15 cellular contexts compared by ENCODE assay signal in the genomic region with DNA sequence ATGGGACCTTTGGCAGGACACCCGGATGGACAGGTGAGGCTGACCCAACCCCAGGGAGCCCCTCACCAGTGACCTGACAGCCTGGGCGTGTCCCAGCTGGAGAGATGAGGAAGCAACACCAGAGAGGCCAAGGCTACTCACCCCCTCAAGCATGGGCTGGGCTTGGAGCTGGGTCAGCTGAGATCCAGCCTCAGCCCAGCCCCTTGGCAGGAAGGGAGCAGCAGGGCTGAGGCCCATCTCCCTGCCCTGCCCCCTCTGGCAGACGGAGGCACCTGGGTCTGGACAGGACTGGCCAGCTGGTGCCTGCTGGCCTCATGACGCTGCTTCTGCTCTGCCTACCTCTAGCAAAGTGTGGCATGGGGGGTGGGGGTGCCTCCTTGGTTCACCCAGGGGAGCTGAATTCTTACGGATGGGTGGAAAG. TPM values are rescaled to one million over a fixed set of nuclear protein-coding genes. Genes with fewer than 3 reads are reported as not detected.
DNase-seq lines count a peak whose midpoint lies in the region; ATAC-seq and TF ChIP-seq lines count a peak whose summit lies in the region.
"Had no signal": no experiment of that assay in that cellular context is flagged by ENCODE, and none has a peak within 500 bp of the region (broad histone marks: within the 10 kb centered on the region; RNA-seq: fewer than 3 reads in every experiment).

No MANE protein-coding gene starts in this region.

- ATAC-seq in GM21619 (IDR thresholded peaks at IDR 0.05; ENCODE audit: unreplicated experiment): no peak
- no peak for ATAC-seq in HG03457 (IDR thresholded peaks at IDR 0.05; ENCODE audit: unreplicated experiment)
- no peak for ATAC-seq in activated T-cell treated with anti-CD3 and anti-CD28 coated beads, Interleukin-2, amount 50 U/mL, for 72 hours (replicated peaks in 1 of 2)
- ATAC-seq: activated T-cell treated with anti-CD3 and anti-CD28 coated beads, Interleukin-2, amount 50 U/mL, for 4 hours; K562 had no signal

- H3K27me3 Mint-ChIP-seq in endodermal cell (ENCODE audit: insufficient read depth): no peaks in the 10 kb centered on the region
- no peaks in the 10 kb centered on the region for H3K27me3 Mint-ChIP-seq in activated T-cell treated with anti-CD3 and anti-CD28 coated beads, Interleukin-2, amount 50 U/mL, for 72 hours (ENCODE audit: low read depth)

- peak; percentile 36 for TF ChIP-seq CTCF in endodermal cell (conservative IDR thresholded peaks at IDR 0.05)
- no peak for TF ChIP-seq CTCF in tibial artery (IDR thresholded peaks at IDR 0.05)

- no peaks in the 10 kb centered on the region for H3K4me1 ChIP-seq in endodermal cell (ENCODE audit: control insufficient read depth, insufficient read depth, low read length)
- H3K4me1 ChIP-seq in tibial artery: peaks cover 0 to 28% (median 6%) of the 10 kb centered on the region in 4 donors

- no peaks in the 10 kb centered on the region for H3K9me3 ChIP-seq in endodermal cell (ENCODE audit: control insufficient read depth, low read length)
- no peaks in the 10 kb centered on the region for H3K9me3 ChIP-seq in tibial artery

- H3K9me3 Mint-ChIP-seq in endodermal cell: no peaks in the 10 kb centered on the region
- no peaks in the 10 kb centered on the region for H3K9me3 Mint-ChIP-seq in activated T-cell treated with anti-CD3 and anti-CD28 coated beads, Interleukin-2, amount 50 U/mL, for 72 hours
- H3K9me3 Mint-ChIP-seq: activated T-cell treated with anti-CD3 and anti-CD28 coated beads, Interleukin-2, amount 50 U/mL, for 4 hours had no signal

- peak overlapping the region; percentile 70 for H3K27ac Mint-ChIP-seq in endodermal cell
- H3K27ac Mint-ChIP-seq in activated T-cell treated with anti-CD3 and anti-CD28 coated beads, Interleukin-2, amount 50 U/mL, for 72 hours: no peak overlapping the region

- intact Hi-C loops in tibial artery (cut with DNase I; ENCODE audit: low total_unique reads): no loop called here

- peak overlapping the region; percentile 10 for H3K27ac ChIP-seq in endodermal cell (ENCODE audit: low read depth, low read length)
- no peak overlapping the region for H3K27ac ChIP-seq in tibial artery
- H3K27ac ChIP-seq: PC-9, VCaP had no signal

- H3K4me3 ChIP-seq in endodermal cell (ENCODE audit: low read length) (no peak overlapping the region), tibial artery (no peak overlapping the region)
- H3K4me3 ChIP-seq: K562, lung, PC-9 had no signal

- H3K36me3 ChIP-seq in endodermal cell (ENCODE audit: control insufficient read depth, insufficient read depth, low read length) (peaks cover 56% of the 10 kb centered on the region), tibial artery (peaks cover under 1 to 31% (median 8%) of the 10 kb centered on the region in 3 donors)

- H3K4me1 Mint-ChIP-seq in endodermal cell: peaks cover 6% of the 10 kb centered on the region
- peaks cover 9% of the 10 kb centered on the region for H3K4me1 Mint-ChIP-seq in activated T-cell treated with anti-CD3 and anti-CD28 coated beads, Interleukin-2, amount 50 U/mL, for 72 hours (ENCODE audit: low read depth)

- no peak overlapping the region for H3K4me3 Mint-ChIP-seq in endodermal cell
- no peak overlapping the region for H3K4me3 Mint-ChIP-seq in activated T-cell treated with anti-CD3 and anti-CD28 coated beads, Interleukin-2, amount 50 U/mL, for 72 hours
- H3K4me3 Mint-ChIP-seq: activated T-cell treated with anti-CD3 and anti-CD28 coated beads, Interleukin-2, amount 50 U/mL, for 4 hours had no signal

- DNase-seq in activated effector memory CD4-positive, alpha-beta T cell treated with anti-CD3 and anti-CD28 coated beads, Interleukin-2, amount 50 U/mL, for 16 hours: peak; percentile 45
- no peak for DNase-seq in activated effector memory CD4-positive, alpha-beta T cell treated with Interleukin-2 at 50 U/mL for 16 hours
- DNase-seq in endodermal cell (peak; percentile 55), midbrain (lab: John Stamatoyannopoulos, UW) (peak; percentile 37), tibial artery (peak; percentile 46 to 71)
- DNase-seq in activated T-cell treated with anti-CD3 and anti-CD28 coated beads, Interleukin-2, amount 50 U/mL, for 72 hours: no peak
- DNase-seq: activated T-cell treated with anti-CD3 and anti-CD28 coated beads, Interleukin-2, amount 50 U/mL, for 4 hours; EL; NCI-H2029 treated with DMSO at 0.1 percent for 48 hours; PC-9 had no signal

- no peaks in the 10 kb centered on the region for H3K27me3 ChIP-seq in endodermal cell (ENCODE audit: control insufficient read depth, insufficient read depth, low read length, poor library complexity, severe bottlenecking)
- no peaks in the 10 kb centered on the region for H3K27me3 ChIP-seq in tibial artery

- peaks cover 19% of the 10 kb centered on the region for H3K36me3 Mint-ChIP-seq in endodermal cell (ENCODE audit: low read depth)
- H3K36me3 Mint-ChIP-seq in activated T-cell treated with anti-CD3 and anti-CD28 coated beads, Interleukin-2, amount 50 U/mL, for 72 hours (ENCODE audit: insufficient read depth in 2 of 2): peaks cover 0 to under 1% of the 10 kb centered on the region in 2 donors

- 91 to 95% methylated on average over 3 to 5 of the region's 5 CpGs for WGBS in endodermal cell (ENCODE audit: insufficient coverage in 1 of 2, insufficient read length in 1 of 2), 2 experiments

- H3K9ac ChIP-seq in endodermal cell (ENCODE audit: extremely low read depth, low read length, poor library complexity, severe bottlenecking): no peak overlapping the region

RNA-seq across cellular contexts. Expression of a gene that starts 37.8 kb away (rescaled TPM):
- total RNA-seq in endodermal cell: 100 to 1,000 TPM in 1 of 2 donors, 10 to 100 TPM in 1; 93.0 to 106 TPM
- 81.5 TPM for polyA plus RNA-seq in endodermal cell (2013, experiment 1 of 2)
- polyA plus RNA-seq in endodermal cell (2013, experiment 2 of 2): 79.0 TPM
- total RNA-seq in activated T-cell treated with anti-CD3 and anti-CD28 coated beads, Interleukin-2, amount 50 U/mL, for 72 hours: 10 to 100 TPM; 10.6 to 11.3 TPM

Comparison
In these comparisons a context has a peak if more than half of its experiments do, and no peak if none do; other contexts are left out.
1. DNase-seq: peak in activated effector memory CD4-positive, alpha-beta T cell treated with anti-CD3 and anti-CD28 coated beads, Interleukin-2, amount 50 U/mL, for 16 hours (single experiment), endodermal cell (single experiment), midbrain (single experiment) and tibial artery (2 of 2); none in activated effector memory CD4-positive, alpha-beta T cell treated with Interleukin-2 at 50 U/mL for 16 hours (single experiment) and activated T-cell treated with anti-CD3 and anti-CD28 coated beads, Interleukin-2, amount 50 U/mL, for 72 hours (0 of 2).
2. RNA of a gene that starts 37.8 kb away (total RNA-seq): 93.0 to 106 TPM in endodermal cell; 10.6 to 11.3 TPM in activated T-cell treated with anti-CD3 and anti-CD28 coated beads, Interleukin-2, amount 50 U/mL, for 72 hours; every median in the first group is over 4 times any median in the second.